ENCODE assay signal across 1 cellular context in the genomic region with DNA sequence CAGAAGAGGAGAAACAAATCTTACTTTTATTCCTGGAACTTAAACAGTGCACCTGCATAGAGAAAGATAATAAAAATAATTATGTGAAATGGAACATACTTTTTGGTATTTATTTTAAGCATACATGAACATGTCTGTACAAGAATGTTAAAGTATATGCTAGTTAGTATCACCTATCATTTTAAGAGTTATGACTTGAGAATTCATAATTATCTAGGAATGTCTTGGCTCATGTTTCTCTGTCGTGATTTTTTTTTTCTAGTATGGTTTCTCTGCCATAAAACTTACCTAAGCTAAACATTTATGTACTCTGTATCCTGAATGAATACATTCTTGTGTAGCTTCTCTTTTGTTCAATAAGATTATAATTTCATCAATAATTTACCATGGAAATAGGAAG.
TF ChIP-seq lines count a peak whose summit lies in the region.

No MANE protein-coding gene starts in this region.

TF ChIP-seq in IMR-90, 13 proteins besides CTCF, POLR2A, EP300 and RAD21 (continued from another document):
- TF ChIP-seq, protein P1, sequence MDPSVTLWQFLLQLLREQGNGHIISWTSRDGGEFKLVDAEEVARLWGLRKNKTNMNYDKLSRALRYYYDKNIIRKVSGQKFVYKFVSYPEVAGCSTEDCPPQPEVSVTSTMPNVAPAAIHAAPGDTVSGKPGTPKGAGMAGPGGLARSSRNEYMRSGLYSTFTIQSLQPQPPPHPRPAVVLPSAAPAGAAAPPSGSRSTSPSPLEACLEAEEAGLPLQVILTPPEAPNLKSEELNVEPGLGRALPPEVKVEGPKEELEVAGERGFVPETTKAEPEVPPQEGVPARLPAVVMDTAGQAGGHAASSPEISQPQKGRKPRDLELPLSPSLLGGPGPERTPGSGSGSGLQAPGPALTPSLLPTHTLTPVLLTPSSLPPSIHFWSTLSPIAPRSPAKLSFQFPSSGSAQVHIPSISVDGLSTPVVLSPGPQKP (IDR thresholded peaks at IDR 0.05; ENCODE audit: borderline replicate concordance, low read depth, low read length): no peak
- TF ChIP-seq CHD1 (IDR thresholded peaks at IDR 0.05; ENCODE audit: low read depth, low read length) (no peak), MXI1 (IDR thresholded peaks at IDR 0.05; ENCODE audit: borderline replicate concordance, low read depth, low read length) (no peak)
- TF ChIP-seq, protein P2, sequence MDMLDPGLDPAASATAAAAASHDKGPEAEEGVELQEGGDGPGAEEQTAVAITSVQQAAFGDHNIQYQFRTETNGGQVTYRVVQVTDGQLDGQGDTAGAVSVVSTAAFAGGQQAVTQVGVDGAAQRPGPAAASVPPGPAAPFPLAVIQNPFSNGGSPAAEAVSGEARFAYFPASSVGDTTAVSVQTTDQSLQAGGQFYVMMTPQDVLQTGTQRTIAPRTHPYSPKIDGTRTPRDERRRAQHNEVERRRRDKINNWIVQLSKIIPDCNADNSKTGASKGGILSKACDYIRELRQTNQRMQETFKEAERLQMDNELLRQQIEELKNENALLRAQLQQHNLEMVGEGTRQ (IDR thresholded peaks at IDR 0.05; ENCODE audit: low read depth, low read length): no peak
